Comparison of ENCODE assay signal across 25 cellular contexts in genomic region chr19:49829721-49830120, GRCh38.
"Had no signal": no experiment of that assay in that cellular context is flagged by ENCODE, and none has a peak within 500 bp of the region (broad histone marks: within the 10 kb centered on the region; RNA-seq: fewer than 3 reads in every experiment).

No MANE protein-coding gene starts in this region.

- H3K9me3 ChIP-seq: esophagus muscularis mucosa had no signal

- H3K27me3 ChIP-seq: brain microvascular endothelial cell, dorsolateral prefrontal cortex, esophagus muscularis mucosa had no signal

- H3K27ac ChIP-seq: brain microvascular endothelial cell, coronary artery, dorsolateral prefrontal cortex, esophagus muscularis mucosa, WERI-Rb-1 had no signal

- H3K4me3 ChIP-seq: coronary artery, dorsolateral prefrontal cortex, esophagus muscularis mucosa had no signal

- DNase-seq: activated B cell treated with CpG ODN at 0.5 μM for 24 hours; activated CD4-positive, alpha-beta T cell treated with anti-CD3 and anti-CD28 coated beads for 48 hours; activated CD4-positive, alpha-beta T cell treated with anti-CD3 and anti-CD28 coated beads, Interleukin-2, amount 50 U/mL, for 1 hour; activated CD4-positive, alpha-beta T cell treated with anti-CD3 and anti-CD28 coated beads, Interleukin-2, amount 50 U/mL, for 48 hours; activated CD8-positive, alpha-beta memory T cell treated with anti-CD3 and anti-CD28 coated beads for 24 hours; activated CD8-positive, alpha-beta T cell treated with anti-CD3 and anti-CD28 coated beads for 36 hours; activated effector memory CD4-positive, alpha-beta T cell treated with Interleukin-2 at 50 U/mL for 16 hours; activated gamma-delta T cell treated with Interleukin-2 at 50 U/mL for 16 hours; activated naive CD4-positive, alpha-beta T cell treated with anti-CD3 and anti-CD28 coated beads, Interleukin-2, amount 50 U/mL, for 16 hours; activated naive CD4-positive, alpha-beta T cell treated with Interleukin-2 at 50 U/mL for 16 hours; activated T-cell treated with anti-CD3 and anti-CD28 coated beads, Interleukin-2, amount 50 U/mL, for 4 hours; amniotic stem cell; anterior cingulate cortex; brain microvascular endothelial cell; dorsolateral prefrontal cortex; effector memory CD8-positive, alpha-beta T cell; erythroblast; foreskin melanocyte; head of caudate nucleus; T-helper 1 cell; T-helper 17 cell; T1000 had no signal

- H3K4me1 ChIP-seq: esophagus muscularis mucosa had no signal
